22 cellular contexts compared by ENCODE assay signal in the genomic region with DNA sequence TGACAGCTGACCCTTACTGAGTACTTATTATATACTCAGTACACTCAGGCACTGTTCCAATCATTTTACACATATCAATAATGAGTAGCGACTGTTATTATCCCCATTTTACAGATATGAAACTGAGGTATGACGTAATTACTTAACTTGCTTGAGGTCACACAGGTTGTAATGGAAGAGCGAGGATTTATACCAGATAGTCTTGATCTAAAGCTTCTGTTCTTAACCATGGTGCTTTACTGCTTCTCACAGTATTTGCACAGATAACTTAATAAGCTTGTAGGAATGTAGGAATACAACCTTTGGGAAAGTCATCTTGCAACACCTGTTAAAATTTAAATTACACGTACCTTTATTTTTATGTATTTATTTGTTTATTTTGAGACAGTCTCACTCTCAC. TPM values are rescaled to one million over a fixed set of nuclear protein-coding genes. Genes with fewer than 3 reads are reported as not detected.
"Had no signal": no experiment of that assay in that cellular context is flagged by ENCODE, and none has a peak within 500 bp of the region (broad histone marks: within the 10 kb centered on the region; RNA-seq: fewer than 3 reads in every experiment).

No MANE protein-coding gene starts in this region.

- H3K9me3 ChIP-seq: breast epithelium, lower lobe of right lung, spleen, tibial nerve had no signal

- H3K36me3 ChIP-seq: breast epithelium, lower lobe of right lung, spleen, tibial nerve had no signal

- H3K4me3 ChIP-seq: breast epithelium, lower lobe of right lung, spleen, tibial nerve had no signal

- DNase-seq: activated B cell treated with CpG ODN at 0.5 μM for 24 hours; activated CD4-positive, alpha-beta T cell treated with anti-CD3 and anti-CD28 coated beads, Interleukin-2, amount 50 U/mL, for 1 hour; activated CD8-positive, alpha-beta T cell treated with anti-CD3 and anti-CD28 coated beads for 36 hours; activated naive CD4-positive, alpha-beta T cell; activated T-cell treated with anti-CD3 and anti-CD28 coated beads, Interleukin-2, amount 50 U/mL, for 72 hours; dermis blood vessel endothelial cell; effector CD4-positive, alpha-beta T cell; head of caudate nucleus; hypothalamus; immature natural killer cell; lower lobe of right lung; mesenchymal stem cell; posterior cingulate gyrus; right cardiac atrium; spleen; stimulated activated naive CD4-positive, alpha-beta T cell treated with Interleukin-2 at 50 U/mL for 16 hours; T-helper 2 cell had no signal

- H3K4me1 ChIP-seq: breast epithelium, lower lobe of right lung, spleen, tibial nerve had no signal

- FAIRE-seq: colon had no signal

- ATAC-seq: activated CD8-positive, alpha-beta T cell treated with anti-CD3 and anti-CD28 coated beads for 36 hours; activated naive CD4-positive, alpha-beta T cell treated with anti-CD3 and anti-CD28 coated beads, Interleukin-2, amount 50 U/mL, for 72 hours; activated T-cell treated with anti-CD3 and anti-CD28 coated beads, Interleukin-2, amount 50 U/mL, for 72 hours; natural killer cell treated with Interleukin-12 subunit alpha and Interleukin-12 subunit beta and Interleukin-15 and Interleukin-18, amount 100 ng/mL, for 72 hours; right cardiac atrium had no signal

- H3K27ac ChIP-seq: breast epithelium, lower lobe of right lung, spleen, tibial nerve had no signal

- H3K27me3 ChIP-seq: breast epithelium, spleen, tibial nerve had no signal

RNA-seq across cellular contexts. Expression of a gene that starts 50.8 kb away (rescaled TPM):
- total RNA-seq: activated B cell treated with CpG ODN at 0.5 μM for 24 hours had no signal
